In the genomic region with DNA sequence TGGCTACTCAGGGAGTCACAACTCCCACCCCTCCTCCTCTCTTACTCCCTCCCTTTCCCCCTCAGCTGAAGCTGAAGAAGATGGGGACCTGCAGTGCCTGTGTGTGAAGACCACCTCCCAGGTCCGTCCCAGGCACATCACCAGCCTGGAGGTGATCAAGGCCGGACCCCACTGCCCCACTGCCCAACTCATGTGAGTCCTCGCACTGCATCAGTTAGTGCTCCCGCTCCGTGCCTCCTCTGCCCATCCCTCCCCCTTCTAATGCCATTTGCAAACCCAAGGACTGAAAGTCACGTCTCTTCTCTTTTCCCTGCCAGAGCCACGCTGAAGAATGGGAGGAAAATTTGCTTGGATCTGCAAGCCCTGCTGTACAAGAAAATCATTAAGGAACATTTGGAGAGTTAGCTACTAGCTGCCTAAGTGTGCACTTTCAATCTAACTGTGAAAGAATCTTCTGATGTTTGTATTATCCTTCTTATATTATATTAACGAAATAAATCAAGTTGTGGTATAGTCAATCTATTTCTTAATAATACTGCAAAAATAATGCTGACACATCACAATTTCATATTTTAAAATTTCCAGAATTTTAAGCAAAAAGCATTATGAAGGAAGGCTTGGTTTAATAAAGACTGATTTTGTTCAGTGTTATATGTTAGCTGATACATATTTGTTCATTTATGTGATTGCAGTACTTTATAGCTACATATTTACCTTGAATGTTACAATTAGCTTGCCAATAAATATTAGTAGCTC, we compare ENCODE assay signal across 21 cellular contexts. TPM values are rescaled to one million over a fixed set of nuclear protein-coding genes. Genes with fewer than 3 reads are reported as not detected.
DNase-seq lines count a peak whose midpoint lies in the region; ATAC-seq and TF ChIP-seq lines count a peak whose summit lies in the region.
"Had no signal": no experiment of that assay in that cellular context is flagged by ENCODE, and none has a peak within 500 bp of the region (broad histone marks: within the 10 kb centered on the region; RNA-seq: fewer than 3 reads in every experiment).

No MANE protein-coding gene starts in this region.

- TF ChIP-seq EP300 in suprapubic skin (IDR thresholded peaks at IDR 0.05) = no peak

- POLR2A ChIA-PET in HEK293 (lab: Yijun Ruan, JAX) = no interaction called here

- TF ChIP-seq CTCF in HEK293 (tag by site-specific recombination; IDR thresholded peaks at IDR 0.05) (no peak), mammary epithelial cell (conservative IDR thresholded peaks at IDR 0.05 in 1 of 2, IDR thresholded peaks at IDR 0.05 in 1 of 2; ENCODE audit: extremely low read depth in 1 of 2, insufficient read depth in 1 of 2, low read depth in 1 of 2, low read length in 2 of 2) (no peak), kidney epithelial cell (IDR thresholded peaks at IDR 0.05; ENCODE audit: insufficient read depth, low read length, poor library complexity, severe bottlenecking) (no peak), suprapubic skin (IDR thresholded peaks at IDR 0.05) (no peak), omental fat pad (IDR thresholded peaks at IDR 0.05) (no peak)

- CTCF ChIA-PET in HEK293 (lab: Yijun Ruan, JAX) (interaction anchor here (0.9 to 2.0 kb wide), 2 partner anchors 9 to 11 kb away, joined by 5 to 6 read pairs; no protein-coding TSS in a partner anchor), mammary epithelial cell (lab: Charles Lee; ENCODE audit: low non-redundant PET) (interaction anchor here (0.6 kb wide), 1 partner anchor 22 kb away, joined by 8 read pairs; no protein-coding TSS in a partner anchor)

- in situ Hi-C loops in mammary epithelial cell (cut with MboI; ENCODE audit: low sequenced_read_pairs in 2 of 2) = loop anchor here (5.0 to 25.0 kb wide), 2 partner anchors 117 to 177 kb away; a partner anchor contains a TSS

- H3K4me3 ChIP-seq in HEK293 (ENCODE audit: low read depth, low read length) (no peak overlapping the region), mammary epithelial cell (replicated peaks in 1 of 3; ENCODE audit: insufficient read depth in 1 of 3, low read depth in 2 of 3, low read length in 3 of 3) (no peak overlapping the region), kidney epithelial cell (ENCODE audit: low read depth, low read length) (peak overlapping the region; percentile 8), suprapubic skin (peak overlapping the region; percentile 26)
- H3K4me3 ChIP-seq: ovary had no signal

- no TSS peak for BruUV-seq in mammary epithelial cell (replicated peaks; lab: Mats Ljungman, UMichigan)

- H3K36me3 ChIP-seq in HEK293 (ENCODE audit: control insufficient read depth in 2 of 2, insufficient read depth in 1 of 2, low read length in 2 of 2) (no peaks in the 10 kb centered on the region), mammary epithelial cell (ENCODE audit: insufficient read depth, low read length) (no peaks in the 10 kb centered on the region), kidney epithelial cell (ENCODE audit: control insufficient read depth, insufficient read depth, low read length) (no peaks in the 10 kb centered on the region), suprapubic skin (no peaks in the 10 kb centered on the region)
- H3K36me3 ChIP-seq: ovary, transverse colon had no signal

- no peak for DNase-seq in mammary epithelial cell
- no peak for DNase-seq in kidney epithelial cell (ENCODE audit: low read depth)
- no peak for DNase-seq in suprapubic skin (ENCODE audit: low spot score in 2 of 2)
- no peak for DNase-seq in mesenteric fat pad (ENCODE audit: low spot score)
- no peak for DNase-seq in omental fat pad (ENCODE audit: low spot score)
- no peak for DNase-seq in NOMO-1 treated with DMSO at 0.1 percent for 48 hours (lab: John Stamatoyannopoulos, UW; ENCODE audit: unreplicated experiment)
- DNase-seq: activated T-cell treated with anti-CD3 and anti-CD28 coated beads, Interleukin-2, amount 50 U/mL, for 72 hours; DND-41; hippocampal formation; MM.1S; naive B cell; NCI-H2171; NCI-H526 treated with DMSO at 0.1 percent for 48 hours; T1000 had no signal

- intact Hi-C loops in mammary epithelial cell (cut with micrococcal nuclease) = no loop called here

- H3K27ac ChIP-seq in HEK293 (ENCODE audit: extremely low read depth, low read depth, low read length) (no peak overlapping the region), mammary epithelial cell (ENCODE audit: insufficient read depth, low read depth, low read length) (no peak overlapping the region), suprapubic skin (no peak overlapping the region)
- H3K27ac ChIP-seq: ovary, transverse colon had no signal

- H2AFZ ChIP-seq in mammary epithelial cell (ENCODE audit: low read depth, low read length) = peak overlapping the region; percentile 87

- H4K20me1 ChIP-seq in mammary epithelial cell (ENCODE audit: insufficient read depth, low read length) = no peaks in the 10 kb centered on the region

- TF ChIP-seq POLR2A in suprapubic skin (IDR thresholded peaks at IDR 0.05) = no peak

- no peaks in the 10 kb centered on the region for H3K9me3 ChIP-seq in HEK293 (ENCODE audit: control insufficient read depth, insufficient read depth, low read depth, low read length)
- peaks cover 9% of the 10 kb centered on the region for H3K9me3 ChIP-seq in mammary epithelial cell (replicated peaks; ENCODE audit: insufficient read depth, low read length)
- H3K9me3 ChIP-seq in suprapubic skin = no peaks in the 10 kb centered on the region
- H3K9me3 ChIP-seq: ovary, transverse colon had no signal

- peak overlapping the region; percentile 87 for H3K4me2 ChIP-seq in mammary epithelial cell (ENCODE audit: insufficient read depth, low read depth, low read length)

- 29% methylated on average over 2 of the region's 8 CpGs for WGBS in mammary epithelial cell (ENCODE audit: low coverage, missing lambda C conversion rate)
- 27% methylated on average over 8 of the region's 8 CpGs for WGBS in suprapubic skin

- dilution Hi-C loops in mammary epithelial cell (cut with HindIII; ENCODE audit: low sequenced_read_pairs) = no loop called here

- H3K4me1 ChIP-seq in HEK293 (ENCODE audit: control insufficient read depth, insufficient read depth, low read length) = no peaks in the 10 kb centered on the region
- H3K4me1 ChIP-seq in mammary epithelial cell (ENCODE audit: insufficient read depth, low read length) = peaks cover 5% of the 10 kb centered on the region
- H3K4me1 ChIP-seq in suprapubic skin = peaks cover 8% of the 10 kb centered on the region

- no peaks in the 10 kb centered on the region for H3K79me2 ChIP-seq in mammary epithelial cell (ENCODE audit: insufficient read depth, low read length)

- no peak overlapping the region for H3K9ac ChIP-seq in mammary epithelial cell (ENCODE audit: insufficient read depth, low read length)

- H3K27me3 ChIP-seq in mammary epithelial cell (ENCODE audit: insufficient read depth, low read length) = no peaks in the 10 kb centered on the region
- H3K27me3 ChIP-seq in kidney epithelial cell (ENCODE audit: control insufficient read depth, insufficient read depth, low read length) = no peaks in the 10 kb centered on the region
- peaks cover 6% of the 10 kb centered on the region for H3K27me3 ChIP-seq in suprapubic skin
- H3K27me3 ChIP-seq: ovary had no signal

- no peak for ATAC-seq in GM21528 (IDR thresholded peaks at IDR 0.05; ENCODE audit: low FRiP score, unreplicated experiment)
- no peak for ATAC-seq in omental fat pad (ENCODE audit: low FRiP score)
- ATAC-seq: activated CD4-positive, CD25-positive, alpha-beta regulatory T cell treated with anti-CD3 and anti-CD28 coated beads, Interleukin-2, amount 50 U/mL, for 24 hours; activated T-cell treated with anti-CD3 and anti-CD28 coated beads, Interleukin-2, amount 50 U/mL, for 72 hours had no signal

TF ChIP-seq in HEK293, 187 proteins besides CTCF, POLR2A, EP300 and RAD21:
- no peak for TF ChIP-seq ZNF16 (tag by site-specific recombination; IDR thresholded peaks at IDR 0.05; ENCODE audit: low read depth)
- TF ChIP-seq ZNF335 (tag by site-specific recombination; conservative IDR thresholded peaks at IDR 0.05) = 0 out of 2 replicates have a peak, but pooled peaks have one; percentile 3
- TF ChIP-seq, protein P1, sequence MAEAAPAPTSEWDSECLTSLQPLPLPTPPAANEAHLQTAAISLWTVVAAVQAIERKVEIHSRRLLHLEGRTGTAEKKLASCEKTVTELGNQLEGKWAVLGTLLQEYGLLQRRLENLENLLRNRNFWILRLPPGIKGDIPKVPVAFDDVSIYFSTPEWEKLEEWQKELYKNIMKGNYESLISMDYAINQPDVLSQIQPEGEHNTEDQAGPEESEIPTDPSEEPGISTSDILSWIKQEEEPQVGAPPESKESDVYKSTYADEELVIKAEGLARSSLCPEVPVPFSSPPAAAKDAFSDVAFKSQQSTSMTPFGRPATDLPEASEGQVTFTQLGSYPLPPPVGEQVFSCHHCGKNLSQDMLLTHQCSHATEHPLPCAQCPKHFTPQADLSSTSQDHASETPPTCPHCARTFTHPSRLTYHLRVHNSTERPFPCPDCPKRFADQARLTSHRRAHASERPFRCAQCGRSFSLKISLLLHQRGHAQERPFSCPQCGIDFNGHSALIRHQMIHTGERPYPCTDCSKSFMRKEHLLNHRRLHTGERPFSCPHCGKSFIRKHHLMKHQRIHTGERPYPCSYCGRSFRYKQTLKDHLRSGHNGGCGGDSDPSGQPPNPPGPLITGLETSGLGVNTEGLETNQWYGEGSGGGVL (tag by site-specific recombination; IDR thresholded peaks at IDR 0.05) = peak; percentile 38; the same call in 1 of the 2 replicates
- no peak for TF ChIP-seq ZFP37 (tag by site-specific recombination; IDR thresholded peaks at IDR 0.05)

RNA-seq across cellular contexts. Expression of a gene that starts 0.8 kb away (rescaled TPM):
- total RNA-seq in mammary epithelial cell = not detected
- not detected for polyA plus RNA-seq in mammary epithelial cell
- polyA minus RNA-seq in mammary epithelial cell = not detected
- not detected in 2 replicates for total RNA-seq in kidney epithelial cell
- total RNA-seq in suprapubic skin = not detected
- total RNA-seq in mesenteric fat pad = not detected
- total RNA-seq in omental fat pad = not detected
- total RNA-seq: activated CD8-positive, alpha-beta memory T cell treated with anti-CD3 and anti-CD28 coated beads for 36 hours; activated T-cell treated with anti-CD3 and anti-CD28 coated beads, Interleukin-2, amount 50 U/mL, for 72 hours; ovary; sciatic nerve; transverse colon had no signal
- polyA plus RNA-seq: ovary had no signal

RNA-seq across cellular contexts. Expression of a gene that starts 15.3 kb away (rescaled TPM):
- total RNA-seq in mammary epithelial cell (10 to 100 TPM; 11.7 to 43.3 TPM), kidney epithelial cell (75.9 and 112 TPM in 2 replicates), suprapubic skin (1 to 10 TPM in 1 of 4 donors, under 1 TPM in 1, not detected in 2; 0.59 to 1.7 TPM), mesenteric fat pad (9.5 TPM), omental fat pad (100 to 1,000 TPM in 1 of 4 donors, 10 to 100 TPM in 1, 1 to 10 TPM in 2; 2.7 to 114 (median 12.9) TPM)
- 25.3 TPM for polyA plus RNA-seq in mammary epithelial cell
- 15.2 TPM for polyA minus RNA-seq in mammary epithelial cell
- total RNA-seq: activated CD8-positive, alpha-beta memory T cell treated with anti-CD3 and anti-CD28 coated beads for 36 hours; activated T-cell treated with anti-CD3 and anti-CD28 coated beads, Interleukin-2, amount 50 U/mL, for 72 hours had no signal

RNA-seq across cellular contexts. Expression of a gene that starts 17.4 kb away (rescaled TPM):
- total RNA-seq in mammary epithelial cell (under 1 TPM in 1 of 2 donors, not detected in 1; 0.17 TPM), kidney epithelial cell (2.1 and 6.6 TPM in 2 replicates), suprapubic skin (not detected), mesenteric fat pad (0.45 TPM), omental fat pad (10 to 100 TPM in 1 of 4 donors, 1 to 10 TPM in 2, not detected in 1; 1.8 to 15.8 (median 3.1) TPM)
- 0.06 TPM for polyA plus RNA-seq in mammary epithelial cell
- polyA minus RNA-seq in mammary epithelial cell = not detected
- total RNA-seq: activated CD8-positive, alpha-beta memory T cell treated with anti-CD3 and anti-CD28 coated beads for 36 hours; activated T-cell treated with anti-CD3 and anti-CD28 coated beads, Interleukin-2, amount 50 U/mL, for 72 hours; transverse colon had no signal

Comparison
In these comparisons a context has a peak if more than half of its experiments do, and no peak if none do; other contexts are left out.
1. H3K4me3 ChIP-seq: peak in kidney epithelial cell (single experiment) and suprapubic skin (single experiment); none in HEK293 (single experiment) and mammary epithelial cell (0 of 3).